Comparison of ENCODE assay signal across 13 cellular contexts in genomic region chr20:47440857-47441773, GRCh38.
DNase-seq lines count a peak whose midpoint lies in the region; ATAC-seq and TF ChIP-seq lines count a peak whose summit lies in the region.
"Had no signal": no experiment of that assay in that cellular context is flagged by ENCODE, and none has a peak within 500 bp of the region (broad histone marks: within the 10 kb centered on the region; RNA-seq: fewer than 3 reads in every experiment).

No MANE protein-coding gene starts in this region.

- H3K4me1 ChIP-seq in DOHH2 (ENCODE audit: control insufficient read depth, low read length) (peaks cover 67% of the 10 kb centered on the region), HAP-1 (no peaks in the 10 kb centered on the region)

- H3K4me3 ChIP-seq in DOHH2 (ENCODE audit: low read length) (no peak overlapping the region), HAP-1 (no peak overlapping the region)

- H3K36me3 ChIP-seq in DOHH2 (ENCODE audit: control insufficient read depth, low read length) = no peaks in the 10 kb centered on the region
- no peaks in the 10 kb centered on the region for H3K36me3 ChIP-seq in HAP-1 (replicated peaks)

- H3K27ac ChIP-seq in DOHH2 (ENCODE audit: low read depth, low read length) = peak overlapping the region; percentile 27

- peaks cover 45% of the 10 kb centered on the region for H3F3A ChIP-seq in DOHH2 (ENCODE audit: control insufficient read depth, insufficient read depth)

- ATAC-seq in GM21723 (IDR thresholded peaks at IDR 0.05; ENCODE audit: unreplicated experiment) = no peak
- ATAC-seq: activated naive CD4-positive, alpha-beta T cell treated with anti-CD3 and anti-CD28 coated beads, Interleukin-2, amount 50 U/mL, for 72 hours; stimulated activated naive CD8-positive, alpha-beta T cell treated with anti-CD3 and anti-CD28 coated beads, Interleukin-15, Interleukin-2, amounts not matched to agents 100 U/mL and 50 U/mL, for 24 hours had no signal

- TF ChIP-seq CTCF in DOHH2 (IDR thresholded peaks at IDR 0.05; ENCODE audit: low read depth, low read length, poor library complexity, severe bottlenecking) = no peak

- no peaks in the 10 kb centered on the region for H4K20me1 ChIP-seq in DOHH2 (ENCODE audit: control insufficient read depth, insufficient read depth, low read depth, low read length)

- DNase-seq in astrocyte of the hippocampus (ENCODE audit: low read depth, low spot score) = peak; percentile 49
- DNase-seq in myocyte (ENCODE audit: low read depth) = peak; percentile 13
- DNase-seq in HAP-1 (ENCODE audit: low spot score in 2 of 2) = no peak
- DNase-seq in NOMO-1 treated with DMSO at 0.1 percent for 48 hours (lab: John Stamatoyannopoulos, UW; ENCODE audit: unreplicated experiment) = no peak
- no peak for DNase-seq in NCI-H2196 (lab: John Stamatoyannopoulos, UW; ENCODE audit: unreplicated experiment)
- DNase-seq: C1 segment of cervical spinal cord; NCI-H446; stimulated activated CD4-positive, alpha-beta T cell treated with anti-CD3 and anti-CD28 coated beads, Interleukin-2, amount 100 ng/mL, for 48 hours; stimulated activated naive CD8-positive, alpha-beta T cell treated with anti-CD3 and anti-CD28 coated beads, Interleukin-15, Interleukin-2, amounts not matched to agents 100 U/mL and 50 U/mL, for 24 hours had no signal

- in situ Hi-C loops in HAP-1 (cut with MboI; ENCODE audit: low sequenced_read_pairs) = no loop called here

- H3K9me2 ChIP-seq in DOHH2 (replicated peaks; ENCODE audit: control insufficient read depth, low read length) = no peaks in the 10 kb centered on the region

- TF ChIP-seq RAD21 in Ishikawa (IDR thresholded peaks at IDR 0.05; ENCODE audit: low read depth) = no peak

- peaks cover 15% of the 10 kb centered on the region for H3K79me2 ChIP-seq in DOHH2 (ENCODE audit: control insufficient read depth, low read length)

- H3K9me3 ChIP-seq in DOHH2 (ENCODE audit: control insufficient read depth, insufficient read depth, low read length) = no peaks in the 10 kb centered on the region
- H3K9me3 ChIP-seq in HAP-1 = no peaks in the 10 kb centered on the region

- TF ChIP-seq EP300 in Ishikawa (IDR thresholded peaks at IDR 0.05; ENCODE audit: borderline replicate concordance) = no peak

- H3K27me3 ChIP-seq in DOHH2 (ENCODE audit: control insufficient read depth, low read length) (no peaks in the 10 kb centered on the region), HAP-1 (ENCODE audit: low read depth) (no peaks in the 10 kb centered on the region)

- peak overlapping the region; percentile 13 for H3K4me2 ChIP-seq in DOHH2 (ENCODE audit: low read length)

TF ChIP-seq in Ishikawa, 13 proteins besides CTCF, POLR2A, EP300 and RAD21:
- TF ChIP-seq REST (IDR thresholded peaks at IDR 0.05; ENCODE audit: low read depth) (no peak), FOXM1 (IDR thresholded peaks at IDR 0.05; ENCODE audit: borderline replicate concordance, low read depth) (no peak), YY1 (IDR thresholded peaks at IDR 0.05; ENCODE audit: low read depth) (no peak), ZBTB7A (IDR thresholded peaks at IDR 0.05; ENCODE audit: low read depth) (no peak), CREB1 (IDR thresholded peaks at IDR 0.05; ENCODE audit: low read depth) (no peak), TAF1 (IDR thresholded peaks at IDR 0.05; ENCODE audit: low read depth) (no peak), NFIC (IDR thresholded peaks at IDR 0.05) (peak; percentile 59), CEBPB (IDR thresholded peaks at IDR 0.05) (no peak; the same call in 1 of the 2 replicates), TCF12 (IDR thresholded peaks at IDR 0.05; ENCODE audit: low read depth) (peak; percentile 42; the same call in 1 of the 2 replicates), TEAD4 (IDR thresholded peaks at IDR 0.05) (peak; percentile 93)
- TF ChIP-seq, protein P1, sequence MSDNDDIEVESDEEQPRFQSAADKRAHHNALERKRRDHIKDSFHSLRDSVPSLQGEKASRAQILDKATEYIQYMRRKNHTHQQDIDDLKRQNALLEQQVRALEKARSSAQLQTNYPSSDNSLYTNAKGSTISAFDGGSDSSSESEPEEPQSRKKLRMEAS (IDR thresholded peaks at IDR 0.05) = peak; percentile 85
- TF ChIP-seq, protein P2, sequence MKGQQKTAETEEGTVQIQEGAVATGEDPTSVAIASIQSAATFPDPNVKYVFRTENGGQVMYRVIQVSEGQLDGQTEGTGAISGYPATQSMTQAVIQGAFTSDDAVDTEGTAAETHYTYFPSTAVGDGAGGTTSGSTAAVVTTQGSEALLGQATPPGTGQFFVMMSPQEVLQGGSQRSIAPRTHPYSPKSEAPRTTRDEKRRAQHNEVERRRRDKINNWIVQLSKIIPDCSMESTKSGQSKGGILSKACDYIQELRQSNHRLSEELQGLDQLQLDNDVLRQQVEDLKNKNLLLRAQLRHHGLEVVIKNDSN (IDR thresholded peaks at IDR 0.05) = peak; percentile 50; the same call in 1 of the 2 replicates

Comparison
In these comparisons a context has a peak if more than half of its experiments do, and no peak if none do; other contexts are left out.
1. DNase-seq: peak in astrocyte of the hippocampus (single experiment) and myocyte (single experiment); none in HAP-1 (0 of 2), NOMO-1 treated with DMSO at 0.1 percent for 48 hours (single experiment) and NCI-H2196 (single experiment).